Comparison of ENCODE assay signal across 13 cellular contexts in the genomic region with DNA sequence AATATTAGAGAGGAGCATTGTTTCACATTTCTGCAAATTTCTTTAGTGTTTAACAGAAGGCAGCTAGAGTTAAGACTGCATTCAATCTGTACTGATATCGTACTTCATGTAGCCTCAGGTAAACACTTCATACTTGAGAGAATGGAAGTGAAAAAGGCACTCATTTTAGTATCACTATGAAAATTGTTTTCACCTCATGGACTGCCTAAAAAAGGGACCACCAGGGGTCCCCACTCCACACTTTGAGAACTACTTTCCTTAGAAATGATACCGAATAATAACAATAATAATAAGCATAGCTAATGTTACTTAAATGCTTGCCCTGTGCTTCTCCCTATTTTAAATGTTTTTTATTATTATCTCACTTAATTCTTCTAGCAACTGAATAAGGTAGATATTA.
DNase-seq lines count a peak whose midpoint lies in the region; ATAC-seq and TF ChIP-seq lines count a peak whose summit lies in the region.
"Had no signal": no experiment of that assay in that cellular context is flagged by ENCODE, and none has a peak within 500 bp of the region (broad histone marks: within the 10 kb centered on the region; RNA-seq: fewer than 3 reads in every experiment).

No MANE protein-coding gene starts in this region.

- TF ChIP-seq POLR2A in lower leg skin (IDR thresholded peaks at IDR 0.05) = no peak

- H3K27ac Mint-ChIP-seq in neural progenitor cell = no peak overlapping the region
- H3K27ac Mint-ChIP-seq: immature natural killer cell; stimulated activated effector memory CD8-positive, alpha-beta T cell treated with anti-CD3 and anti-CD28 coated beads, Interleukin-12 subunit alpha, Interleukin-12 subunit beta, amount 100 ng/mL, for 72 hours had no signal

- peaks cover 17% of the 10 kb centered on the region for H3K4me1 Mint-ChIP-seq in neural progenitor cell
- H3K4me1 Mint-ChIP-seq: immature natural killer cell; stimulated activated effector memory CD8-positive, alpha-beta T cell treated with anti-CD3 and anti-CD28 coated beads, Interleukin-12 subunit alpha, Interleukin-12 subunit beta, amount 100 ng/mL, for 72 hours had no signal

- H3K36me3 Mint-ChIP-seq in neural progenitor cell = no peaks in the 10 kb centered on the region
- H3K36me3 Mint-ChIP-seq: immature natural killer cell; stimulated activated effector memory CD8-positive, alpha-beta T cell treated with anti-CD3 and anti-CD28 coated beads, Interleukin-12 subunit alpha, Interleukin-12 subunit beta, amount 100 ng/mL, for 72 hours had no signal

- TF ChIP-seq CTCF in neural progenitor cell (IDR thresholded peaks at IDR 0.05) (peak; percentile 57), lower leg skin (IDR thresholded peaks at IDR 0.05) (no peak)

- H3K27me3 ChIP-seq in neural progenitor cell = no peaks in the 10 kb centered on the region
- H3K27me3 ChIP-seq: SJCRH30 had no signal

- H3K4me3 ChIP-seq in neural progenitor cell (no peak overlapping the region), lower leg skin (ENCODE audit: low read depth, poor library complexity, severe bottlenecking) (no peak overlapping the region)
- H3K4me3 ChIP-seq: SJCRH30 had no signal

- no peak overlapping the region for H3K27ac ChIP-seq in neural progenitor cell
- H3K27ac ChIP-seq: SJCRH30 had no signal

- no peaks in the 10 kb centered on the region for H3K27me3 Mint-ChIP-seq in neural progenitor cell (ENCODE audit: insufficient read depth, low read depth)

- H3K36me3 ChIP-seq in neural progenitor cell = no peaks in the 10 kb centered on the region

- H3K9me3 Mint-ChIP-seq in neural progenitor cell = no peaks in the 10 kb centered on the region
- H3K9me3 Mint-ChIP-seq: immature natural killer cell had no signal

- peaks cover 3% of the 10 kb centered on the region for H3F3A ChIP-seq in neural progenitor cell (ENCODE audit: low read depth)

- peak; percentile 46 for DNase-seq in EH (ENCODE audit: low read depth)
- DNase-seq in NCI-H1105 (lab: John Stamatoyannopoulos, UW) = peak; percentile 11
- peak; percentile 11 to 54 for DNase-seq in dermis microvascular lymphatic vessel endothelial cell (ENCODE audit: low read depth in 2 of 2)
- DNase-seq in neural progenitor cell (ENCODE audit: low spot score) = no peak
- no peak for DNase-seq in lower leg skin (ENCODE audit: low spot score in 2 of 2)
- no peak for DNase-seq in DMS153 treated with DMSO at 0.1 percent for 48 hours (lab: John Stamatoyannopoulos, UW; ENCODE audit: unreplicated experiment)
- DNase-seq: immature natural killer cell, NCI-H1048, SJCRH30 had no signal

- no peak overlapping the region for H3K9ac ChIP-seq in neural progenitor cell

- intact Hi-C loops in lower leg skin (cut with DNase I; ENCODE audit: low total_unique reads) = no loop called here

- H3K9me3 ChIP-seq in neural progenitor cell (ENCODE audit: low read depth) = no peaks in the 10 kb centered on the region
- H3K9me3 ChIP-seq: SJCRH30 had no signal

- H3K4me2 ChIP-seq in neural progenitor cell = no peak overlapping the region

- H3K4me1 ChIP-seq in neural progenitor cell = peaks cover 3% of the 10 kb centered on the region

- no peak overlapping the region for H2AFZ ChIP-seq in neural progenitor cell (replicated peaks)

- H3K79me2 ChIP-seq in neural progenitor cell (ENCODE audit: low read depth) = no peaks in the 10 kb centered on the region

- ATAC-seq in esophagus mucosa (no peak), GM18907 (IDR thresholded peaks at IDR 0.05; ENCODE audit: unreplicated experiment) (no peak)
- ATAC-seq: right cardiac atrium; stimulated activated effector memory CD8-positive, alpha-beta T cell treated with anti-CD3 and anti-CD28 coated beads, Interleukin-12 subunit alpha, Interleukin-12 subunit beta, amount 100 ng/mL, for 72 hours had no signal

- WGBS in lower leg skin, 2 donors = 39 to 61% methylated on average over 2 of the region's 2 CpGs

- H3K4me3 Mint-ChIP-seq in neural progenitor cell = no peak overlapping the region
- H3K4me3 Mint-ChIP-seq: immature natural killer cell; stimulated activated effector memory CD8-positive, alpha-beta T cell treated with anti-CD3 and anti-CD28 coated beads, Interleukin-12 subunit alpha, Interleukin-12 subunit beta, amount 100 ng/mL, for 72 hours had no signal

- H4K20me1 ChIP-seq in neural progenitor cell (ENCODE audit: low read depth) = no peaks in the 10 kb centered on the region

Comparison
In these comparisons a context has a peak if more than half of its experiments do, and no peak if none do; other contexts are left out.
1. DNase-seq: peak in EH (single experiment), NCI-H1105 (single experiment) and dermis microvascular lymphatic vessel endothelial cell (2 of 2); none in neural progenitor cell (single experiment), lower leg skin (0 of 2) and DMS153 treated with DMSO at 0.1 percent for 48 hours (single experiment).